Comparison of ENCODE assay signal across 1 cellular context in genomic region chr6:44245912-44246662, GRCh38.
TF ChIP-seq lines count a peak whose summit lies in the region.

No MANE protein-coding gene starts in this region.

TF ChIP-seq in HepG2, 621 proteins besides CTCF, POLR2A, EP300 and RAD21 (continued from another document and continues in another):
- TF ChIP-seq ZFP91 (CRISPR knock-in tag; IDR thresholded peaks at IDR 0.05; ENCODE audit: borderline replicate concordance) (peak; percentile 99), HOXA5 (CRISPR knock-in tag; IDR thresholded peaks at IDR 0.05) (peak; percentile 93), PHF21A (CRISPR knock-in tag; IDR thresholded peaks at IDR 0.05) (peak; percentile 75; the same call in 1 of the 2 replicates), SKIL (CRISPR knock-in tag; IDR thresholded peaks at IDR 0.05; ENCODE audit: borderline replicate concordance) (peak; percentile 86), GATAD2A (CRISPR knock-in tag; IDR thresholded peaks at IDR 0.05) (peak; percentile 64; the same call in 1 of the 2 replicates), ZNF75D (CRISPR knock-in tag; IDR thresholded peaks at IDR 0.05; ENCODE audit: borderline replicate concordance) (no peak), PCBP2 (optimal IDR thresholded peaks at IDR 0.05; ENCODE audit: low read depth, low read length, poor library complexity, severe bottlenecking) (no peak), FOXA1 (IDR thresholded peaks at IDR 0.05) (no peak), FOXA1 (CRISPR knock-in tag; IDR thresholded peaks at IDR 0.05) (peak; percentile 48), MZF1 (CRISPR knock-in tag; IDR thresholded peaks at IDR 0.05; ENCODE audit: borderline replicate concordance) (no peak), TFE3 (CRISPR knock-in tag; IDR thresholded peaks at IDR 0.05) (peak; percentile 38; the same call in 1 of the 2 replicates), HOXA7 (CRISPR knock-in tag; IDR thresholded peaks at IDR 0.05) (peak; percentile 82; the same call in 1 of the 2 replicates), ZNF772 (CRISPR knock-in tag; IDR thresholded peaks at IDR 0.05) (peak; percentile 82), ZNF296 (CRISPR knock-in tag; conservative IDR thresholded peaks at IDR 0.05) (no peak), JUN (CRISPR knock-in tag; IDR thresholded peaks at IDR 0.05) (no peak), XRCC5 (optimal IDR thresholded peaks at IDR 0.05; ENCODE audit: low read length) (peak; percentile 96), ETS1 (CRISPR knock-in tag; IDR thresholded peaks at IDR 0.05) (peak; percentile 45), BRD4 (CRISPR knock-in tag; IDR thresholded peaks at IDR 0.05) (peak; percentile 91; the same call in 1 of the 2 replicates), TIGD3 (CRISPR knock-in tag; IDR thresholded peaks at IDR 0.05; ENCODE audit: borderline replicate concordance) (peak; percentile 89), JUND (CRISPR knock-in tag; IDR thresholded peaks at IDR 0.05) (0 out of 2 replicates have a peak, but pooled peaks have one; percentile 19), FIP1L1 (IDR thresholded peaks at IDR 0.05; ENCODE audit: borderline replicate concordance, insufficient read depth, low read depth, low read length) (no peak), ZNF430 (CRISPR knock-in tag; IDR thresholded peaks at IDR 0.05) (peak; percentile 96), ZBTB14 (CRISPR knock-in tag; IDR thresholded peaks at IDR 0.05) (peak; percentile 9; the same call in 1 of the 2 replicates), NFE2L2 (IDR thresholded peaks at IDR 0.05; ENCODE audit: low read length) (no peak), ZNF597 (CRISPR knock-in tag; IDR thresholded peaks at IDR 0.05) (no peak), BCLAF1 (IDR thresholded peaks at IDR 0.05) (no peak), GMEB2 (CRISPR knock-in tag; IDR thresholded peaks at IDR 0.05; ENCODE audit: low read depth) (peak; percentile 68; the same call in 1 of the 2 replicates), ZNF260 (CRISPR knock-in tag; IDR thresholded peaks at IDR 0.05; ENCODE audit: borderline replicate concordance, low read depth) (no peak), KLF13 (CRISPR knock-in tag; IDR thresholded peaks at IDR 0.05) (peak; percentile 90; the same call in 1 of the 2 replicates), NR2F2 (IDR thresholded peaks at IDR 0.05; ENCODE audit: borderline replicate concordance, low read depth) (no peak), EHMT2 (IDR thresholded peaks at IDR 0.05; ENCODE audit: borderline replicate concordance, low read depth, low read length) (no peak), REXO4 (CRISPR knock-in tag; IDR thresholded peaks at IDR 0.05; ENCODE audit: borderline replicate concordance) (no peak), ZSCAN5A (CRISPR knock-in tag; IDR thresholded peaks at IDR 0.05; ENCODE audit: borderline replicate concordance) (0 out of 2 replicates have a peak, but pooled peaks have one; percentile 90), ZNF703 (CRISPR knock-in tag; IDR thresholded peaks at IDR 0.05; ENCODE audit: borderline replicate concordance) (no peak), ATRX (CRISPR knock-in tag; IDR thresholded peaks at IDR 0.05; ENCODE audit: borderline replicate concordance) (no peak), ZNF274 (CRISPR knock-in tag; IDR thresholded peaks at IDR 0.05) (peak; percentile 98), ARNTL (CRISPR knock-in tag; IDR thresholded peaks at IDR 0.05) (no peak), MIER2 (CRISPR knock-in tag; IDR thresholded peaks at IDR 0.05) (no peak; the same call in 1 of the 2 replicates), MXI1 (IDR thresholded peaks at IDR 0.05; ENCODE audit: borderline replicate concordance, low read depth, low read length) (peak; percentile 66; the same call in 2 of the 3 replicates), ZNF564 (CRISPR knock-in tag; IDR thresholded peaks at IDR 0.05) (peak; percentile 74), ZNF605 (CRISPR knock-in tag; IDR thresholded peaks at IDR 0.05) (peak; percentile 97), UBTF (CRISPR knock-in tag; IDR thresholded peaks at IDR 0.05) (peak; percentile 79)
